In the genomic region with DNA sequence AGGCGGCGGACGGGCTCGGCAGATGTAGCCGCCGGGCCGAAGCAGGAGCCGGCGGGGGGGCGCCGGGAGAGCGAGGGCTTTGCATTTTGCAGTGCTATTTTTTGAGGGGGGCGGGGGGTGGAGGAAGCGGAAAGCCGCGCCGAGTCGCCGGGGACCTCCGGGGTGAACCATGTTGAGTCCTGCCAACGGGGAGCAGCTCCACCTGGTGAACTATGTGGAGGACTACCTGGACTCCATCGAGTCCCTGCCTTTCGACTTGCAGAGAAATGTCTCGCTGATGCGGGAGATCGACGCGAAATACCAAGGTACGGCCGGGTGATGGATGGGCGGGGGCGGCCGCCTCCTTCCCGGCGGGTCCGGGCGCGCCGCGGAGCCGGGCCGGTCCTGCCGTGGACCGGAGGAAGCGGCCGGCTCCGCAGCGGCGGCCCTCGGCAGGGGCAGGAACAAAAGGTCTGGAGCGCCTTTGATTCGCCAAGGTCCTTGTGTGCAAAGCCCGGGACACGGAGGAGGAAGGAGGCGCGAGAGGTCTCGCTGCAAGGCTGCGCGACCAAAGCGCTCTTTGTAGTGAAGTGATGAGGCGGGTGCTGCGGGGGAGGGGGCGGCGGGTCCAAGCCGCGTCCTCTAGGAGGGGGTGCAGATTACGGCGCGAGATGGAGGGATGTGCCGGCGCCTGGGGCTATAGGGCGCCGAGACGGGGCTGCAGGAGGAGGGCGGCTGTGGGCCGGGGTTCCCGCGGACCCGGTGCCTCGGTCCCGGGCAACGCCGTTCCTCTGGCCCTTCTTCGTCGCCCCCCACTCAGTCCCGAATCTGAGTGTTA, we compare ENCODE assay signal across 8 cellular contexts. TPM values are rescaled to one million over a fixed set of nuclear protein-coding genes. Genes with fewer than 3 reads are reported as not detected.
A peak's percentile ranks its signal among the peaks of the same experiment; 100 is the strongest.
DNase-seq lines count a peak whose midpoint lies in the region; ATAC-seq, FAIRE-seq and TF ChIP-seq lines count a peak whose summit lies in the region.

No MANE protein-coding gene starts in this region.

- CTCF ChIA-PET in HepG2 (lab: Yijun Ruan, JAX; ENCODE audit: low intra/inter-chr PET ratio, low total read pairs): no interaction called here

- TF ChIP-seq CTCF in chondrocyte (IDR thresholded peaks at IDR 0.05): peak; percentile 36
- TF ChIP-seq CTCF in HepG2 (CRISPR knock-in tag; IDR thresholded peaks at IDR 0.05): peak; percentile 17; the same call in 1 of the 2 replicates

- no peak overlapping the region for H2AFZ ChIP-seq in HepG2 (ENCODE audit: low read length)

- peak overlapping the region; percentile 96 to 98 (median 98) for H3K4me3 ChIP-seq in HepG2 (replicated peaks in 1 of 3; ENCODE audit: insufficient read depth in 1 of 3, low read depth in 2 of 3, low read length in 3 of 3)

- intact Hi-C loops in HepG2 (cut with micrococcal nuclease; ENCODE audit: unreplicated experiment): loop anchor here (2.0 to 10.0 kb wide), 4 partner anchors 97 to 259 kb away; a partner anchor contains a TSS

- no peaks in the 10 kb centered on the region for H3K36me3 Mint-ChIP-seq in chondrocyte (ENCODE audit: low read depth)

- H3K79me2 ChIP-seq in HepG2 (ENCODE audit: insufficient read depth, low read length): peaks cover 45% of the 10 kb centered on the region

- H3K4me1 Mint-ChIP-seq in chondrocyte (ENCODE audit: low read depth): peaks cover 32% of the 10 kb centered on the region

- H3K27ac Mint-ChIP-seq in chondrocyte (ENCODE audit: unreplicated experiment): peak overlapping the region; percentile 81

- no peak for TF ChIP-seq POLR2A in HepG2 (IDR thresholded peaks at IDR 0.05; ENCODE audit: insufficient read depth in 1 of 2, low read depth in 2 of 2, low read length in 2 of 2)

- no peaks in the 10 kb centered on the region for H3K27me3 Mint-ChIP-seq in chondrocyte (ENCODE audit: low read depth)

- peaks cover 30% of the 10 kb centered on the region for H4K20me1 ChIP-seq in HepG2 (ENCODE audit: insufficient read depth, low read length)

- 0% methylated on average over 20 of the region's 86 CpGs for WGBS in HepG2 (ENCODE audit: low lambda C conversion rate)

- H3K9me3 ChIP-seq in HepG2 (ENCODE audit: low read length): no peaks in the 10 kb centered on the region

- POLR2A ChIA-PET in HepG2 (lab: Yijun Ruan, JAX): interaction anchor here (1.2 to 2.8 kb wide), 6 partner anchors 8 to 99 kb away, joined by 3 to 22 read pairs (median 10); a partner anchor contains a TSS

- H3K36me3 ChIP-seq in HepG2 (replicated peaks in 1 of 2; ENCODE audit: control insufficient read depth in 1 of 2, insufficient read depth in 2 of 2, low read length in 2 of 2): peaks cover 0 to 5% of the 10 kb centered on the region in 2 experiments; a peak in 3 of 5 replicates

- H3K4me3 Mint-ChIP-seq in chondrocyte (ENCODE audit: unreplicated experiment): peak overlapping the region; percentile 96

- in situ Hi-C loops in HepG2 (cut with HindIII; ENCODE audit: extremely low pct_ligation_motif_present, low pct_unique_long_range_greater_than_20kb): no loop called here

- H3K27ac ChIP-seq in HepG2 (ENCODE audit: extremely low read length, insufficient read depth, low read length): peak overlapping the region; percentile 86

- no TSS peak for BruUV-seq in HepG2 (replicated peaks; lab: Mats Ljungman, UMichigan)

- H3K4me2 ChIP-seq in HepG2 (ENCODE audit: low read depth, low read length): peak overlapping the region; percentile 72

- no peaks in the 10 kb centered on the region for H3K9me3 Mint-ChIP-seq in chondrocyte (ENCODE audit: low read depth)

- H3K4me1 ChIP-seq in HepG2 (ENCODE audit: insufficient read depth, low read length): peaks cover 19% of the 10 kb centered on the region

- peak; percentile 9; the same call in 1 of the 2 replicates for TF ChIP-seq RAD21 in HepG2 (CRISPR knock-in tag; IDR thresholded peaks at IDR 0.05)

- TF ChIP-seq EP300 in HepG2 (IDR thresholded peaks at IDR 0.05; ENCODE audit: low read depth in 2 of 2, low read length in 2 of 2) (no peak), HepG2 (CRISPR knock-in tag; IDR thresholded peaks at IDR 0.05; ENCODE audit: borderline replicate concordance) (no peak)

- no peak for FAIRE-seq in HepG2 (lab: Jason Lieb, UNC)

- peak overlapping the region; percentile 95 for H3K9ac ChIP-seq in HepG2 (ENCODE audit: insufficient read depth, low read depth, low read length)

- no peak for ATAC-seq in HepG2
- ATAC-seq in HG03460 (IDR thresholded peaks at IDR 0.05; ENCODE audit: unreplicated experiment): no peak
- ATAC-seq in GM18858 (IDR thresholded peaks at IDR 0.05; ENCODE audit: unreplicated experiment): no peak

- no peaks in the 10 kb centered on the region; a peak in 1 of 5 replicates for H3K27me3 ChIP-seq in HepG2 (ENCODE audit: control insufficient read depth in 1 of 2, insufficient read depth in 2 of 2, low read length in 2 of 2)

- DNase-seq in COR-L47 (lab: John Stamatoyannopoulos, UW) (peak; percentile 62), LoVo (ENCODE audit: low spot score) (peak; percentile 32), chondrocyte (ENCODE audit: low spot score) (no peak), HepG2 (ENCODE audit: low spot score) (peak; percentile 28)
- DNase-seq in activated CD4-positive, alpha-beta T cell treated with anti-CD3 and anti-CD28 coated beads for 24 hours (ENCODE audit: low read depth in 2 of 2): peak; percentile 46 to 51
- peak; percentile 70 for DNase-seq in stimulated activated CD4-positive, alpha-beta T cell treated with anti-CD3 and anti-CD28 coated beads, Interleukin-4, amount 100 ng/mL, for 1 hour

TF ChIP-seq in HepG2, 621 proteins besides CTCF, POLR2A, EP300 and RAD21 (continues in another document):
- TF ChIP-seq MATR3 (CRISPR knock-in tag; IDR thresholded peaks at IDR 0.05): no peak
- no peak for TF ChIP-seq ZMYM4 (CRISPR knock-in tag; IDR thresholded peaks at IDR 0.05)
- no peak for TF ChIP-seq KDM4B (CRISPR knock-in tag; IDR thresholded peaks at IDR 0.05)
- TF ChIP-seq, protein P1, sequence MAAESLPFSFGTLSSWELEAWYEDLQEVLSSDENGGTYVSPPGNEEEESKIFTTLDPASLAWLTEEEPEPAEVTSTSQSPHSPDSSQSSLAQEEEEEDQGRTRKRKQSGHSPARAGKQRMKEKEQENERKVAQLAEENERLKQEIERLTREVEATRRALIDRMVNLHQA (CRISPR knock-in tag; IDR thresholded peaks at IDR 0.05): no peak
- TF ChIP-seq CHD2 (IDR thresholded peaks at IDR 0.05; ENCODE audit: low read depth, low read length): no peak
- TF ChIP-seq ZNF263 (CRISPR knock-in tag; IDR thresholded peaks at IDR 0.05): 0 out of 2 replicates have a peak, but pooled peaks have one; percentile 22

RNA-seq across cellular contexts. Expression of a gene that starts 0.7 kb away (rescaled TPM):
- total RNA-seq in chondrocyte: 11.7 to 14.3 TPM (median 13.4 TPM) in 3 replicates
- total RNA-seq in HepG2 (2016; rRNA removed; fragmentation: Illumina TruSeq; extraction: Trizol): 7.9 and 8.1 TPM in 2 replicates
- total RNA-seq in HepG2 (2016; cell fraction: cytosol; rRNA removed; fragmentation: Illumina TruSeq; extraction: Trizol; ENCODE audit: low read depth): 3.2 and 3.8 TPM in 2 replicates
- 6.1 and 7.1 TPM in 2 replicates for total RNA-seq in HepG2 (2016; cell fraction: insoluble cytoplasmic fraction; rRNA removed; fragmentation: Illumina TruSeq; extraction: Trizol)
- total RNA-seq in HepG2 (2016; cell fraction: membrane; rRNA removed; fragmentation: Illumina TruSeq; extraction: Trizol): 8.5 and 9.2 TPM in 2 replicates
- 6.1 and 6.4 TPM in 2 replicates for total RNA-seq in HepG2 (2016; cell fraction: nucleus; rRNA removed; fragmentation: Illumina TruSeq; extraction: Trizol)
- 13.6 and 16.1 TPM in 2 replicates for polyA plus RNA-seq in HepG2 (2011; rRNA removed)
- polyA plus RNA-seq in HepG2 (2011; cell fraction: cytosol; rRNA removed): 14.0 and 27.3 TPM in 2 replicates
- polyA plus RNA-seq in HepG2 (2011; cell fraction: nucleus; rRNA removed): 13.0 and 17.3 TPM in 2 replicates
- polyA plus RNA-seq in HepG2 (2012): 6.5 and 7.4 TPM in 2 replicates
- 6.7 and 6.9 TPM in 2 replicates for polyA plus RNA-seq in HepG2 (2016; cell fraction: cytosol; fragmentation: Illumina TruSeq; extraction: Trizol; ENCODE audit: low read depth)
- 15.1 and 17.1 TPM in 2 replicates for polyA plus RNA-seq in HepG2 (2016; cell fraction: insoluble cytoplasmic fraction; fragmentation: Illumina TruSeq; extraction: Trizol; ENCODE audit: low read depth)
- 12.7 and 14.0 TPM in 2 replicates for polyA plus RNA-seq in HepG2 (2016; cell fraction: membrane; fragmentation: Illumina TruSeq; extraction: Trizol; ENCODE audit: low read depth)
- polyA plus RNA-seq in HepG2 (2016; cell fraction: nucleus; fragmentation: Illumina TruSeq; extraction: Trizol; ENCODE audit: insufficient read depth, low read depth): 15.2 and 17.6 TPM in 2 replicates
- polyA minus RNA-seq in HepG2 (2011; rRNA and poly(A)+ RNA removed; ENCODE audit: low replicate concordance): 11.5 and 18.2 TPM in 2 replicates
- polyA minus RNA-seq in HepG2 (2011; cell fraction: cytosol; rRNA and poly(A)+ RNA removed): 12.1 and 16.0 TPM in 2 replicates
- 7.1 TPM in 2 replicates for polyA minus RNA-seq in HepG2 (2011; cell fraction: nucleus; rRNA and poly(A)+ RNA removed)

RNA-seq across cellular contexts. Expression of a gene that starts 8.3 kb away (rescaled TPM):
- total RNA-seq in chondrocyte (50.7 to 60.2 TPM (median 57.9 TPM) in 3 replicates), HepG2 (2016; rRNA removed; fragmentation: Illumina TruSeq; extraction: Trizol) (54.3 and 59.3 TPM in 2 replicates)
- total RNA-seq in HepG2 (2016; cell fraction: cytosol; rRNA removed; fragmentation: Illumina TruSeq; extraction: Trizol; ENCODE audit: low read depth): 48.8 and 53.1 TPM in 2 replicates
- 55.5 and 59.7 TPM in 2 replicates for total RNA-seq in HepG2 (2016; cell fraction: insoluble cytoplasmic fraction; rRNA removed; fragmentation: Illumina TruSeq; extraction: Trizol)
- 58.9 and 63.9 TPM in 2 replicates for total RNA-seq in HepG2 (2016; cell fraction: membrane; rRNA removed; fragmentation: Illumina TruSeq; extraction: Trizol)
- total RNA-seq in HepG2 (2016; cell fraction: nucleus; rRNA removed; fragmentation: Illumina TruSeq; extraction: Trizol): 53.4 and 63.0 TPM in 2 replicates
- polyA plus RNA-seq in HepG2 (2011; rRNA removed): 41.1 and 41.7 TPM in 2 replicates
- 28.6 and 35.9 TPM in 2 replicates for polyA plus RNA-seq in HepG2 (2011; cell fraction: cytosol; rRNA removed)
- polyA plus RNA-seq in HepG2 (2011; cell fraction: nucleus; rRNA removed): 164 and 213 TPM in 2 replicates
- polyA plus RNA-seq in HepG2 (2012): 23.6 and 24.3 TPM in 2 replicates
- polyA plus RNA-seq in HepG2 (2016; cell fraction: cytosol; fragmentation: Illumina TruSeq; extraction: Trizol; ENCODE audit: low read depth): 51.4 and 54.6 TPM in 2 replicates
- polyA plus RNA-seq in HepG2 (2016; cell fraction: insoluble cytoplasmic fraction; fragmentation: Illumina TruSeq; extraction: Trizol; ENCODE audit: low read depth): 53.7 and 56.0 TPM in 2 replicates
- polyA plus RNA-seq in HepG2 (2016; cell fraction: membrane; fragmentation: Illumina TruSeq; extraction: Trizol; ENCODE audit: low read depth): 55.8 and 58.6 TPM in 2 replicates
- 98.7 and 98.9 TPM in 2 replicates for polyA plus RNA-seq in HepG2 (2016; cell fraction: nucleus; fragmentation: Illumina TruSeq; extraction: Trizol; ENCODE audit: insufficient read depth, low read depth)
- polyA minus RNA-seq in HepG2 (2011; rRNA and poly(A)+ RNA removed; ENCODE audit: low replicate concordance): 31.3 and 59.3 TPM in 2 replicates
- 12.7 and 18.4 TPM in 2 replicates for polyA minus RNA-seq in HepG2 (2011; cell fraction: cytosol; rRNA and poly(A)+ RNA removed)
- 74.3 and 83.8 TPM in 2 replicates for polyA minus RNA-seq in HepG2 (2011; cell fraction: nucleus; rRNA and poly(A)+ RNA removed)
